ENCODE assay signal across 29 cellular contexts in genomic region chrX:96386325-96386724, GRCh38.
"Had no signal": no experiment of that assay in that cellular context is flagged by ENCODE, and none has a peak within 500 bp of the region (broad histone marks: within the 10 kb centered on the region; RNA-seq: fewer than 3 reads in every experiment).

No MANE protein-coding gene starts in this region.

- H3K36me3 ChIP-seq: ascending aorta, brain microvascular endothelial cell, WERI-Rb-1 had no signal

- FAIRE-seq: bronchial epithelial cell, frontal cortex had no signal

- H3K4me1 ChIP-seq: ascending aorta had no signal

- H3K27me3 ChIP-seq: ascending aorta, brain microvascular endothelial cell had no signal

- ATAC-seq: activated CD4-positive, CD25-positive, alpha-beta regulatory T cell treated with anti-CD3 and anti-CD28 coated beads, Interleukin-2, amount 50 U/mL, for 24 hours; activated CD8-positive, alpha-beta T cell treated with anti-CD3 and anti-CD28 coated beads, Interleukin-2, amount 10 ng/mL, durations not matched to agents 7 days and 5 days; activated naive CD4-positive, alpha-beta T cell treated with anti-CD3 and anti-CD28 coated beads, Interleukin-2, amount 50 U/mL, for 72 hours; activated T-cell treated with anti-CD3 and anti-CD28 coated beads, Interleukin-2, amount 50 U/mL, for 72 hours; T-helper 17 cell had no signal

- H3K4me3 ChIP-seq: ascending aorta, coronary artery, dorsolateral prefrontal cortex had no signal

- DNase-seq: activated B cell treated with CpG ODN at 0.5 μM for 24 hours; activated CD4-positive, alpha-beta memory T cell treated with anti-CD3 and anti-CD28 coated beads for 36 hours; activated CD4-positive, alpha-beta T cell treated with anti-CD3 and anti-CD28 coated beads, Interleukin-2, amount 10 ng/mL, durations not matched to agents 24 days and 14 days; activated CD8-positive, alpha-beta memory T cell treated with anti-CD3 and anti-CD28 coated beads, Interleukin-2, amount 50 U/mL, for 48 hours; activated CD8-positive, alpha-beta T cell treated with anti-CD3 and anti-CD28 coated beads, Interleukin-2, amount 10 ng/mL, durations not matched to agents 7 days and 5 days; activated gamma-delta T cell; activated naive CD4-positive, alpha-beta T cell; activated naive CD4-positive, alpha-beta T cell treated with anti-CD3 and anti-CD28 coated beads, Interleukin-2, amount 10 ng/mL, durations not matched to agents 7 days and 5 days; activated naive CD8-positive, alpha-beta T cell treated with anti-CD3 and anti-CD28 coated beads, Interleukin-2, amount 10 ng/mL, durations not matched to agents 7 days and 5 days; activated T-cell treated with anti-CD3 and anti-CD28 coated beads for 4 hours; activated T-cell treated with anti-CD3 and anti-CD28 coated beads, Interleukin-2, amount 50 U/mL, for 24 hours; activated T-cell treated with anti-CD3 and anti-CD28 coated beads, Interleukin-2, amount 50 U/mL, for 72 hours; brain microvascular endothelial cell; dorsolateral prefrontal cortex; effector memory CD4-positive, alpha-beta T cell; endodermal cell; foreskin fibroblast; head of caudate nucleus; T-helper 1 cell; T-helper 17 cell; T1000; WERI-Rb-1 had no signal

- H3K9me3 ChIP-seq: ascending aorta had no signal

- H3K27ac ChIP-seq: ascending aorta, brain microvascular endothelial cell, coronary artery, dorsolateral prefrontal cortex, epithelial cell of prostate, WERI-Rb-1 had no signal
